In the genomic region with DNA sequence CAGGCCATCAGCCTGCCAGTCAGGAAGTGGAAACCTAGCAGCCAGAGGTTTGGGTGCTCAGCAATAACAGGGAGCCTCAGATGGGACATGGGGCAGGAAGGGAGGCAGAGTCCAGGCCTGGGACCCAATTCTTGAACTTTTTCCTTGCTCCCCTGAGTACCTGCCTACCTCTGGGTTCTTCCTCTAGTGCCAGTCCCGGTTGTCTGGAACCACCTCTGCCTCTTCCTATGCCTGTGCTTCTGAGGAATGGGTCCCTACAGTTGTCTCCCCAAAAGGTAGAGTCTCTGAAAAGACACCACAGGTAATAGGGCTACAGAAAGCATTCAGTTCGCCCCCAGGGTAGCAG, we compare ENCODE assay signal across 18 cellular contexts.
DNase-seq lines count a peak whose midpoint lies in the region; ATAC-seq and TF ChIP-seq lines count a peak whose summit lies in the region.
"Had no signal": no experiment of that assay in that cellular context is flagged by ENCODE, and none has a peak within 500 bp of the region (broad histone marks: within the 10 kb centered on the region; RNA-seq: fewer than 3 reads in every experiment).

No MANE protein-coding gene starts in this region.

- ATAC-seq in thoracic aorta (ENCODE audit: insufficient number of reproducible peaks, low FRiP score, low read depth) (no peak), HG02973 (IDR thresholded peaks at IDR 0.05; ENCODE audit: unreplicated experiment) (no peak), mucosa of descending colon (no peak)
- ATAC-seq: A549; CD8-positive, alpha-beta T cell had no signal

- intact Hi-C loops in ascending aorta (cut with DNase I): no loop called here
- intact Hi-C loops in mucosa of descending colon (cut with DNase I, micrococcal nuclease): no loop called here

- H3K4me3 ChIP-seq in ascending aorta (no peak overlapping the region), thoracic aorta (no peak overlapping the region), mucosa of descending colon (no peak overlapping the region)
- H3K4me3 ChIP-seq: A549; BLaER1 treated with 17β-estradiol and CSF1 and Interleukin-3, amounts not matched to agents 10 nM and 100 nM had no signal

- no peaks in the 10 kb centered on the region for H3K27me3 ChIP-seq in ascending aorta
- no peaks in the 10 kb centered on the region for H3K27me3 ChIP-seq in thoracic aorta (replicated peaks; ENCODE audit: insufficient read depth)
- H3K27me3 ChIP-seq: BLaER1 treated with 17β-estradiol and CSF1 and Interleukin-3, amounts not matched to agents 10 nM and 100 nM had no signal

- H3K27ac ChIP-seq in ascending aorta (peak overlapping the region; percentile 38 to 60), thoracic aorta (peak overlapping the region; percentile 43 to 72)
- H3K27ac ChIP-seq: 22Rv1; A549; BLaER1 treated with 17β-estradiol and CSF1 and Interleukin-3, amounts not matched to agents 10 nM and 100 nM; C4-2B had no signal

- H3K36me3 ChIP-seq in ascending aorta (no peaks in the 10 kb centered on the region), thoracic aorta (no peaks in the 10 kb centered on the region), mucosa of descending colon (ENCODE audit: low read depth) (no peaks in the 10 kb centered on the region)
- H3K36me3 ChIP-seq: BLaER1 treated with 17β-estradiol and CSF1 and Interleukin-3, amounts not matched to agents 10 nM and 100 nM had no signal

- peaks cover 10% of the 10 kb centered on the region for H3K4me1 Mint-ChIP-seq in osteocyte (ENCODE audit: unreplicated experiment)
- H3K4me1 Mint-ChIP-seq: B cell had no signal

- no peaks in the 10 kb centered on the region for H3K36me3 Mint-ChIP-seq in osteocyte (ENCODE audit: unreplicated experiment)
- H3K36me3 Mint-ChIP-seq: CD8-positive, alpha-beta T cell had no signal

- H3K27ac Mint-ChIP-seq in osteocyte (ENCODE audit: unreplicated experiment): no peak overlapping the region
- H3K27ac Mint-ChIP-seq: B cell; CD4-positive, alpha-beta T cell; CD8-positive, alpha-beta T cell had no signal

- no peak overlapping the region for H3K4me3 Mint-ChIP-seq in osteocyte (ENCODE audit: unreplicated experiment)
- H3K4me3 Mint-ChIP-seq: B cell; CD4-positive, alpha-beta T cell; CD8-positive, alpha-beta T cell had no signal

- H3K9me3 ChIP-seq in ascending aorta: no peaks in the 10 kb centered on the region
- H3K9me3 ChIP-seq in thoracic aorta: no peaks in the 10 kb centered on the region
- H3K9me3 ChIP-seq in mucosa of descending colon: no peaks in the 10 kb centered on the region
- H3K9me3 ChIP-seq: A549; BLaER1 treated with 17β-estradiol and CSF1 and Interleukin-3, amounts not matched to agents 10 nM and 100 nM; Caco-2 had no signal

- no peak for TF ChIP-seq CTCF in ascending aorta (IDR thresholded peaks at IDR 0.05)
- TF ChIP-seq CTCF in osteocyte (IDR thresholded peaks at IDR 0.05): no peak
- TF ChIP-seq CTCF in thoracic aorta (IDR thresholded peaks at IDR 0.05): no peak
- TF ChIP-seq CTCF in mucosa of descending colon (IDR thresholded peaks at IDR 0.05): no peak

- peaks cover 3% of the 10 kb centered on the region for H3K9me3 Mint-ChIP-seq in osteocyte (ENCODE audit: unreplicated experiment)
- H3K9me3 Mint-ChIP-seq: CD4-positive, alpha-beta T cell; CD8-positive, alpha-beta T cell had no signal

- H3K4me1 ChIP-seq in ascending aorta: peaks cover 0 to 13% of the 10 kb centered on the region in 2 donors
- H3K4me1 ChIP-seq in thoracic aorta (ENCODE audit: control insufficient read depth in 1 of 2, low read depth in 2 of 2): peaks cover 0 to 36% of the 10 kb centered on the region in 2 donors
- no peaks in the 10 kb centered on the region for H3K4me1 ChIP-seq in mucosa of descending colon (ENCODE audit: low read depth)
- H3K4me1 ChIP-seq: Caco-2 had no signal

- DNase-seq in ascending aorta (ENCODE audit: low spot score in 2 of 2) (no peak), osteocyte (ENCODE audit: extremely low spot score, unreplicated experiment) (peak; percentile 54), thoracic aorta (ENCODE audit: low spot score) (no peak), mucosa of descending colon (no peak), SKM-1 (lab: John Stamatoyannopoulos, UW; ENCODE audit: unreplicated experiment) (no peak)
- DNase-seq: AML-193; Caco-2; Calu3; CD4-positive, alpha-beta T cell; CD8-positive, alpha-beta T cell; DMS79 treated with DMSO at 0.1 percent for 48 hours; GF-D8 had no signal

- no peaks in the 10 kb centered on the region for H3K27me3 Mint-ChIP-seq in osteocyte (ENCODE audit: unreplicated experiment)
- H3K27me3 Mint-ChIP-seq: B cell; CD4-positive, alpha-beta T cell had no signal
